ENCODE assay signal across 18 cellular contexts in genomic region chr12:8894986-8895385, GRCh38.
"Had no signal": no experiment of that assay in that cellular context is flagged by ENCODE, and none has a peak within 500 bp of the region (broad histone marks: within the 10 kb centered on the region; RNA-seq: fewer than 3 reads in every experiment).

No MANE protein-coding gene starts in this region.

- H3K27ac ChIP-seq: coronary artery, dorsolateral prefrontal cortex, esophagus muscularis mucosa, foreskin keratinocyte, gastrocnemius medialis, heart right ventricle, left lung, lower lobe of right lung had no signal

- ATAC-seq: foreskin keratinocyte, gastrocnemius medialis, heart right ventricle, left cardiac atrium, left lung, left ventricle myocardium superior, lower lobe of right lung, mucosa of descending colon had no signal

- H3K9me3 ChIP-seq: esophagus muscularis mucosa, gastrocnemius medialis, heart right ventricle, left lung, lower lobe of right lung, mucosa of descending colon had no signal

- H3K4me3 ChIP-seq: coronary artery, dorsolateral prefrontal cortex, esophagus muscularis mucosa, gastrocnemius medialis, heart right ventricle, left lung, lower lobe of right lung, mucosa of descending colon had no signal

- H3K4me3 Mint-ChIP-seq: mesothelial cell of epicardium had no signal

- H3K27me3 ChIP-seq: dorsolateral prefrontal cortex, esophagus muscularis mucosa, foreskin keratinocyte, gastrocnemius medialis, heart right ventricle, left lung had no signal

- H3K27ac Mint-ChIP-seq: mesothelial cell of epicardium had no signal

- H3K4me1 ChIP-seq: foreskin keratinocyte, left lung had no signal

- H3K36me3 ChIP-seq: esophagus muscularis mucosa, gastrocnemius medialis, heart right ventricle, left lung, lower lobe of right lung had no signal

- DNase-seq: dermis blood vessel endothelial cell; dorsolateral prefrontal cortex; effector CD4-positive, alpha-beta T cell; effector memory CD4-positive, alpha-beta T cell; foreskin keratinocyte; gastrocnemius medialis; glutamatergic neuron; head of caudate nucleus; heart right ventricle; hippocampal formation; left cardiac atrium; left lung; left ventricle myocardium superior; lower lobe of right lung; mucosa of descending colon had no signal
